ENCODE assay signal across 1 cellular context in genomic region chr5:95647331-95647659, GRCh38.
TF ChIP-seq lines count a peak whose summit lies in the region.

No MANE protein-coding gene starts in this region.

TF ChIP-seq in GM23338, 12 proteins besides CTCF, POLR2A, EP300 and RAD21 (continued from another document):
- TF ChIP-seq POLR2AphosphoS5 (IDR thresholded peaks at IDR 0.05; ENCODE audit: low read depth), result no peak
- TF ChIP-seq STAT1 (IDR thresholded peaks at IDR 0.05; ENCODE audit: unreplicated experiment), result no peak
- TF ChIP-seq, protein P1, sequence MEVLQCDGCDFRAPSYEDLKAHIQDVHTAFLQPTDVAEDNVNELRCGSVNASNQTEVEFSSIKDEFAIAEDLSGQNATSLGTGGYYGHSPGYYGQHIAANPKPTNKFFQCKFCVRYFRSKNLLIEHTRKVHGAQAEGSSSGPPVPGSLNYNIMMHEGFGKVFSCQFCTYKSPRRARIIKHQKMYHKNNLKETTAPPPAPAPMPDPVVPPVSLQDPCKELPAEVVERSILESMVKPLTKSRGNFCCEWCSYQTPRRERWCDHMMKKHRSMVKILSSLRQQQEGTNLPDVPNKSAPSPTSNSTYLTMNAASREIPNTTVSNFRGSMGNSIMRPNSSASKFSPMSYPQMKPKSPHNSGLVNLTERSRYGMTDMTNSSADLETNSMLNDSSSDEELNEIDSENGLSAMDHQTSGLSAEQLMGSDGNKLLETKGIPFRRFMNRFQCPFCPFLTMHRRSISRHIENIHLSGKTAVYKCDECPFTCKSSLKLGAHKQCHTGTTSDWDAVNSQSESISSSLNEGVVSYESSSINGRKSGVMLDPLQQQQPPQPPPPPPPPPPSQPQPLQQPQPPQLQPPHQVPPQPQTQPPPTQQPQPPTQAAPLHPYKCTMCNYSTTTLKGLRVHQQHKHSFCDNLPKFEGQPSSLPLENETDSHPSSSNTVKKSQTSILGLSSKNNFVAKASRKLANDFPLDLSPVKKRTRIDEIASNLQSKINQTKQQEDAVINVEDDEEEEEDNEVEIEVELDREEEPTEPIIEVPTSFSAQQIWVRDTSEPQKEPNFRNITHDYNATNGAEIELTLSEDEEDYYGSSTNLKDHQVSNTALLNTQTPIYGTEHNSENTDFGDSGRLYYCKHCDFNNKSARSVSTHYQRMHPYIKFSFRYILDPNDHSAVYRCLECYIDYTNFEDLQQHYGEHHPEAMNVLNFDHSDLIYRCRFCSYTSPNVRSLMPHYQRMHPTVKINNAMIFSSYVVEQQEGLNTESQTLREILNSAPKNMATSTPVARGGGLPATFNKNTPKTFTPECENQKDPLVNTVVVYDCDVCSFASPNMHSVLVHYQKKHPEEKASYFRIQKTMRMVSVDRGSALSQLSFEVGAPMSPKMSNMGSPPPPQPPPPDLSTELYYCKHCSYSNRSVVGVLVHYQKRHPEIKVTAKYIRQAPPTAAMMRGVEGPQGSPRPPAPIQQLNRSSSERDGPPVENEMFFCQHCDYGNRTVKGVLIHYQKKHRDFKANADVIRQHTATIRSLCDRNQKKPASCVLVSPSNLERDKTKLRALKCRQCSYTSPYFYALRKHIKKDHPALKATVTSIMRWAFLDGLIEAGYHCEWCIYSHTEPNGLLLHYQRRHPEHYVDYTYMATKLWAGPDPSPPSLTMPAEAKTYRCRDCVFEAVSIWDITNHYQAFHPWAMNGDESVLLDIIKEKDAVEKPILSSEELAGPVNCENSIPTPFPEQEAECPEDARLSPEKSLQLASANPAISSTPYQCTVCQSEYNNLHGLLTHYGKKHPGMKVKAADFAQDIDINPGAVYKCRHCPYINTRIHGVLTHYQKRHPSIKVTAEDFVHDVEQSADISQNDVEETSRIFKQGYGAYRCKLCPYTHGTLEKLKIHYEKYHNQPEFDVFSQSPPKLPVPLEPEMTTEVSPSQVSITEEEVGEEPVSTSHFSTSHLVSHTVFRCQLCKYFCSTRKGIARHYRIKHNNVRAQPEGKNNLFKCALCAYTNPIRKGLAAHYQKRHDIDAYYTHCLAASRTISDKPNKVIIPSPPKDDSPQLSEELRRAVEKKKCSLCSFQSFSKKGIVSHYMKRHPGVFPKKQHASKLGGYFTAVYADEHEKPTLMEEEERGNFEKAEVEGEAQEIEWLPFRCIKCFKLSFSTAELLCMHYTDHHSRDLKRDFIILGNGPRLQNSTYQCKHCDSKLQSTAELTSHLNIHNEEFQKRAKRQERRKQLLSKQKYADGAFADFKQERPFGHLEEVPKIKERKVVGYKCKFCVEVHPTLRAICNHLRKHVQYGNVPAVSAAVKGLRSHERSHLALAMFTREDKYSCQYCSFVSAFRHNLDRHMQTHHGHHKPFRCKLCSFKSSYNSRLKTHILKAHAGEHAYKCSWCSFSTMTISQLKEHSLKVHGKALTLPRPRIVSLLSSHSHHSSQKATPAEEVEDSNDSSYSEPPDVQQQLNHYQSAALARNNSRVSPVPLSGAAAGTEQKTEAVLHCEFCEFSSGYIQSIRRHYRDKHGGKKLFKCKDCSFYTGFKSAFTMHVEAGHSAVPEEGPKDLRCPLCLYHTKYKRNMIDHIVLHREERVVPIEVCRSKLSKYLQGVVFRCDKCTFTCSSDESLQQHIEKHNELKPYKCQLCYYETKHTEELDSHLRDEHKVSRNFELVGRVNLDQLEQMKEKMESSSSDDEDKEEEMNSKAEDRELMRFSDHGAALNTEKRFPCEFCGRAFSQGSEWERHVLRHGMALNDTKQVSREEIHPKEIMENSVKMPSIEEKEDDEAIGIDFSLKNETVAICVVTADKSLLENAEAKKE (CRISPR knock-in tag; IDR thresholded peaks at IDR 0.05), result no peak
- no peak for TF ChIP-seq CREB1 (CRISPR knock-in tag; IDR thresholded peaks at IDR 0.05; ENCODE audit: low read depth)
- no peak for TF ChIP-seq ZNF331 (CRISPR knock-in tag; IDR thresholded peaks at IDR 0.05; ENCODE audit: low read depth)
- TF ChIP-seq NANOG (IDR thresholded peaks at IDR 0.05; ENCODE audit: borderline replicate concordance), result no peak
